In the genomic region with DNA sequence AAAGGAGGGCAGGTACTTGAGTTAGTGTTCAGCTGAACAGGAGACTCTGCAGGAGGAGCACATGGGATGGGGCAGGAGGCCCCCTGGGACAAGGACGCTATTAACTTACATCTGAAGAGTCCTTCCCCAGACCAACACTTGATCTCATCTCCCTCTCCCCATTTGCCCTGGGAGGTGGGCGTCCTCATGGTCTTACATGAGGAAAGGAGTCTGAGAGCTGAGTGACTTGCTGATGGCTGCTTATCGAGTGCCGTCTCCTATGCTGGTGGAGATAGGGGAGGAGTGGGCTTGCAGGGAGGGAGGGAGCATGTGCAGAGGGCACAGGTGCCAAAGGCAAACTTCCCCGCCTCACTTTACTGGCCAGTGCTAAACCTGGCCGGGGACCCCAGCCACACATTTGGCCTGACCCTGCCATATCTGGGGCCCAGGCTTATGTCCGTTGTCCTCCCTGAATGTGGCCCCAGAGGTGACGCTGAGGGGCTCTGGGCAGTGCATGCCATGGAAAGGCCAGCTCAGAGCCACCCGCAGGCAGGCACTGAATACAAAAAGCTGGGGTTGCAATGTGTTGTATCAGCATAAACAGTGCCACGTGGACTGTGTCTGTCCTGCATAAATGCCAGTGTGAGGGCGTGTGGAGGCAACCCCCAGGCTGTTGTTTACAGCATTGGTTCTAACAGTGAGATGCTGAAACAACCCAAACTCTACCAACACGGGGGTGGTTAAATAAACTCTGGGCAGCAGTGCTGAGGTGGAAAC, we compare ENCODE assay signal across 14 cellular contexts. TPM values are rescaled to one million over a fixed set of nuclear protein-coding genes. Genes with fewer than 3 reads are reported as not detected.
DNase-seq lines count a peak whose midpoint lies in the region; ATAC-seq, FAIRE-seq and TF ChIP-seq lines count a peak whose summit lies in the region.
"Had no signal": no experiment of that assay in that cellular context is flagged by ENCODE, and none has a peak within 500 bp of the region (broad histone marks: within the 10 kb centered on the region; RNA-seq: fewer than 3 reads in every experiment).

No MANE protein-coding gene starts in this region.

- H3K9me3 ChIP-seq in A549 (peaks cover 5% of the 10 kb centered on the region; the same call in 1 of the 3 replicates), endodermal cell (ENCODE audit: control insufficient read depth, low read length) (no peaks in the 10 kb centered on the region)
- H3K9me3 ChIP-seq: adrenal gland, lower lobe of right lung had no signal

- H3K27me3 ChIP-seq in H7 (ENCODE audit: control insufficient read depth, insufficient read depth, low read length) (no peaks in the 10 kb centered on the region), endodermal cell (ENCODE audit: control insufficient read depth, insufficient read depth, low read length, poor library complexity, severe bottlenecking) (no peaks in the 10 kb centered on the region)
- H3K27me3 ChIP-seq: adrenal gland had no signal

- POLR2A ChIA-PET in A549 (lab: Yijun Ruan, JAX) = no interaction called here

- no peak for TF ChIP-seq EP300 in A549 (IDR thresholded peaks at IDR 0.05)

- no peaks in the 10 kb centered on the region for H3K36me3 Mint-ChIP-seq in endodermal cell (ENCODE audit: low read depth)
- H3K36me3 Mint-ChIP-seq: T-cell had no signal

- H3K9ac ChIP-seq in endodermal cell (ENCODE audit: extremely low read depth, low read length, poor library complexity, severe bottlenecking) = no peak overlapping the region

- peaks cover 7% of the 10 kb centered on the region for H3K9me3 Mint-ChIP-seq in endodermal cell

- no peak overlapping the region for H3K27ac Mint-ChIP-seq in endodermal cell
- H3K27ac Mint-ChIP-seq: stimulated activated naive CD8-positive, alpha-beta T cell treated with anti-CD3 and anti-CD28 coated beads, Interleukin-15, Interleukin-2, amounts not matched to agents 100 ng/mL and 50 ng/mL, for 24 hours; T-cell had no signal

- H3K4me1 ChIP-seq in A549 = no peaks in the 10 kb centered on the region
- no peaks in the 10 kb centered on the region for H3K4me1 ChIP-seq in endodermal cell (ENCODE audit: control insufficient read depth, insufficient read depth, low read length)

- H3K27me3 Mint-ChIP-seq in endodermal cell (ENCODE audit: insufficient read depth) = peaks cover 5% of the 10 kb centered on the region
- H3K27me3 Mint-ChIP-seq: stimulated activated naive CD8-positive, alpha-beta T cell treated with anti-CD3 and anti-CD28 coated beads, Interleukin-15, Interleukin-2, amounts not matched to agents 100 ng/mL and 50 ng/mL, for 24 hours had no signal

- no peak overlapping the region for H3K4me3 Mint-ChIP-seq in endodermal cell
- H3K4me3 Mint-ChIP-seq: stimulated activated naive CD8-positive, alpha-beta T cell treated with anti-CD3 and anti-CD28 coated beads, Interleukin-15, Interleukin-2, amounts not matched to agents 100 ng/mL and 50 ng/mL, for 24 hours; T-cell had no signal

- TF ChIP-seq RAD21 in A549 (conservative IDR thresholded peaks at IDR 0.05 in 1 of 2, IDR thresholded peaks at IDR 0.05 in 1 of 2) = no peak

- peak in 1 of 2 experiments; percentile 24; a peak in 1 of 6 replicates for ATAC-seq in A549
- ATAC-seq in HG02571 (IDR thresholded peaks at IDR 0.05; ENCODE audit: unreplicated experiment) = no peak
- no peak for ATAC-seq in HG02840 (IDR thresholded peaks at IDR 0.05; ENCODE audit: low FRiP score, unreplicated experiment)
- ATAC-seq in GM21381 (IDR thresholded peaks at IDR 0.05; ENCODE audit: unreplicated experiment) = no peak
- ATAC-seq: lower lobe of right lung, T-cell had no signal

- CTCF ChIA-PET in A549 (lab: Yijun Ruan, JAX) = interaction anchor here (1.0 to 1.7 kb wide), 3 partner anchors 8 to 93 kb away, joined by 4 to 5 read pairs (median 4); no protein-coding TSS in a partner anchor

- TF ChIP-seq CTCF in A549 (IDR thresholded peaks at IDR 0.05) = no peak
- TF ChIP-seq CTCF in endodermal cell (conservative IDR thresholded peaks at IDR 0.05) = no peak
- TF ChIP-seq CTCF in GM10266 (IDR thresholded peaks at IDR 0.05; ENCODE audit: control insufficient read depth, insufficient read depth, low read depth, missing control alignments) = no peak

- no peaks in the 10 kb centered on the region for H3K4me1 Mint-ChIP-seq in endodermal cell
- H3K4me1 Mint-ChIP-seq: T-cell had no signal

- DNase-seq in A549 (ENCODE audit: low read depth in 1 of 2, low spot score in 1 of 2) (no peak), H7 (peak; percentile 15), endodermal cell (peak; percentile 42), midbrain (lab: John Stamatoyannopoulos, UW) (peak; percentile 70), GM10266 (ENCODE audit: extremely low spot score) (no peak)
- DNase-seq: HCEC 1CT, lower lobe of right lung, PC-9 had no signal

- H3K4me2 ChIP-seq in A549 = no peak overlapping the region
- H3K4me2 ChIP-seq: PC-9 had no signal

- no peak overlapping the region for H3K4me3 ChIP-seq in A549
- H3K4me3 ChIP-seq in H7 (ENCODE audit: insufficient read depth, low read depth, low read length) = no peak overlapping the region
- no peak overlapping the region for H3K4me3 ChIP-seq in endodermal cell (ENCODE audit: low read length)
- H3K4me3 ChIP-seq: adrenal gland, lower lobe of right lung, PC-9 had no signal

- H3K27ac ChIP-seq in A549 = no peak overlapping the region
- no peak overlapping the region for H3K27ac ChIP-seq in endodermal cell (ENCODE audit: low read depth, low read length)
- H3K27ac ChIP-seq: adrenal gland, lower lobe of right lung, PC-9 had no signal

- H3K36me3 ChIP-seq in H7 (replicated peaks; ENCODE audit: control insufficient read depth, insufficient read depth, low read length) = no peaks in the 10 kb centered on the region
- H3K36me3 ChIP-seq in endodermal cell (ENCODE audit: control insufficient read depth, insufficient read depth, low read length) = no peaks in the 10 kb centered on the region
- H3K36me3 ChIP-seq: adrenal gland, lower lobe of right lung had no signal

- no peak for FAIRE-seq in A549 (lab: Jason Lieb, UNC)

- 50% methylated on average over 12 of the region's 12 CpGs for WGBS in A549 (ENCODE audit: missing lambda C conversion rate)
- WGBS in endodermal cell (ENCODE audit: insufficient coverage in 1 of 2, insufficient read length in 1 of 2), 2 experiments = 85 to 89% methylated on average over 6 to 12 of the region's 12 CpGs

- TF ChIP-seq POLR2A in A549 (IDR thresholded peaks at IDR 0.05; ENCODE audit: low read length) = no peak

TF ChIP-seq in A549, 52 proteins besides CTCF, POLR2A, EP300 and RAD21:
- TF ChIP-seq JUNB (IDR thresholded peaks at IDR 0.05) = no peak
- TF ChIP-seq MAFK (IDR thresholded peaks at IDR 0.05; ENCODE audit: partially characterized antibody) = peak; percentile 80
TF ChIP-seq in A549: peak in this region for 1.

RNA-seq across cellular contexts. Expression of a gene that starts 29.4 kb away (rescaled TPM):
- 0.11 and 0.23 TPM in 2 replicates for polyA plus RNA-seq in A549 (2011; rRNA removed)
- not detected in 2 replicates for polyA plus RNA-seq in A549 (2012; cell fraction: cytosol; rRNA removed)
- polyA plus RNA-seq in A549 (2012; cell fraction: nucleus; rRNA removed) = not detected in 2 replicates
- not detected in 3 replicates for polyA plus RNA-seq in A549 (2017; fragmentation: RNase III; extraction: RNeasy Plus Mini Kit Qiagen cat#74134 plus additional on column Dnase treatment)
- polyA minus RNA-seq in A549 (2011; rRNA and poly(A)+ RNA removed) = 0.15 TPM in 1 of 2 replicates, not detected in the other
- not detected in 2 replicates for total RNA-seq in H7 (2014; rRNA removed; shearing (Covaris generic))
- not detected for total RNA-seq in endodermal cell
- polyA plus RNA-seq in endodermal cell (2013, experiment 1 of 2) = 4.4 TPM
- polyA plus RNA-seq in endodermal cell (2013, experiment 2 of 2) = 3.2 TPM
- total RNA-seq: PC-9 had no signal

RNA-seq across cellular contexts. Expression of a gene that starts 31.4 kb away (rescaled TPM):
- polyA plus RNA-seq in A549 (2011; rRNA removed) = 5.8 and 6.9 TPM in 2 replicates
- 2.0 and 2.6 TPM in 2 replicates for polyA plus RNA-seq in A549 (2012; cell fraction: cytosol; rRNA removed)
- 1.5 and 2.5 TPM in 2 replicates for polyA plus RNA-seq in A549 (2012; cell fraction: nucleus; rRNA removed)
- 3.8 to 4.8 TPM (median 4.2 TPM) in 3 replicates for polyA plus RNA-seq in A549 (2017; fragmentation: RNase III; extraction: RNeasy Plus Mini Kit Qiagen cat#74134 plus additional on column Dnase treatment)
- polyA minus RNA-seq in A549 (2011; rRNA and poly(A)+ RNA removed) = 6.4 and 7.7 TPM in 2 replicates
- total RNA-seq in H7 (2014; rRNA removed; shearing (Covaris generic)) = 1.4 and 1.6 TPM in 2 replicates
- 1 to 10 TPM; 2.8 to 3.8 TPM for total RNA-seq in endodermal cell
- 4.8 TPM for polyA plus RNA-seq in endodermal cell (2013, experiment 1 of 2)
- polyA plus RNA-seq in endodermal cell (2013, experiment 2 of 2) = 5.1 TPM

RNA-seq across cellular contexts. Expression of a gene that starts 46.1 kb away (rescaled TPM):
- polyA plus RNA-seq in A549 (2011; rRNA removed) = 3.0 and 3.5 TPM in 2 replicates
- polyA plus RNA-seq in A549 (2012; cell fraction: cytosol; rRNA removed) = 3.6 and 5.7 TPM in 2 replicates
- 13.6 and 16.0 TPM in 2 replicates for polyA plus RNA-seq in A549 (2012; cell fraction: nucleus; rRNA removed)
- polyA plus RNA-seq in A549 (2017; fragmentation: RNase III; extraction: RNeasy Plus Mini Kit Qiagen cat#74134 plus additional on column Dnase treatment) = 6.9 to 9.3 TPM (median 8.5 TPM) in 3 replicates
- 9.0 and 9.6 TPM in 2 replicates for polyA minus RNA-seq in A549 (2011; rRNA and poly(A)+ RNA removed)
- total RNA-seq in H7 (2014; rRNA removed; shearing (Covaris generic)) = 20.0 and 22.3 TPM in 2 replicates
- total RNA-seq in endodermal cell = 10 to 100 TPM; 21.2 to 24.1 TPM
- 28.0 TPM for polyA plus RNA-seq in endodermal cell (2013, experiment 1 of 2)
- 25.4 TPM for polyA plus RNA-seq in endodermal cell (2013, experiment 2 of 2)

Comparison
In these comparisons a context has a peak if more than half of its experiments do, and no peak if none do; other contexts are left out.
1. DNase-seq: peak in H7 (single experiment), endodermal cell (single experiment) and midbrain (single experiment); none in A549 (0 of 2) and GM10266 (single experiment).